ENCODE assay signal across 14 cellular contexts in genomic region chr17:77885678-77886386, GRCh38.
A peak's percentile ranks its signal among the peaks of the same experiment; 100 is the strongest.
DNase-seq lines count a peak whose midpoint lies in the region; ATAC-seq, FAIRE-seq and TF ChIP-seq lines count a peak whose summit lies in the region.
"Had no signal": no experiment of that assay in that cellular context is flagged by ENCODE, and none has a peak within 500 bp of the region (broad histone marks: within the 10 kb centered on the region; RNA-seq: fewer than 3 reads in every experiment).

No MANE protein-coding gene starts in this region.

- intact Hi-C loops in left ventricle myocardium inferior (cut with micrococcal nuclease) (no loop called here), heart right ventricle (cut with DNase I) (loop anchor here in 7 of 10 donors (5.0 to 10.0 kb wide), 7 partner anchors 51 to 344 kb away; partner anchors contain the start of gene TNRC6C (in 2 of the 7)), OCI-LY7 (cut with micrococcal nuclease; ENCODE audit: unreplicated experiment) (no loop called here)

- H3K4me2 ChIP-seq in OCI-LY7 (ENCODE audit: low read length): peak overlapping the region; percentile 9; the same call in 1 of the 2 replicates

- no peak for TF ChIP-seq POLR2A in H54 (IDR thresholded peaks at IDR 0.05; ENCODE audit: low read depth, low read length)
- TF ChIP-seq POLR2A in tibial nerve (IDR thresholded peaks at IDR 0.05): no peak

- DNase-seq in left ventricle myocardium inferior (no peak), heart right ventricle (no peak), OCI-LY7 (ENCODE audit: low spot score) (no peak), superior temporal gyrus (ENCODE audit: extremely low spot score) (peak; percentile 34), H54 (ENCODE audit: insufficient read length, low spot score) (no peak), tibial nerve (ENCODE audit: low spot score in 2 of 2) (no peak)
- no peak for DNase-seq in effector memory CD4-positive, alpha-beta T cell
- DNase-seq: activated CD4-positive, alpha-beta T cell treated with anti-CD3 and anti-CD28 coated beads, Interleukin-2, amount 50 U/mL, for 4 hours; activated naive CD8-positive, alpha-beta T cell treated with anti-CD3 and anti-CD28 coated beads, Interleukin-2, amount 10 ng/mL, durations not matched to agents 7 days and 5 days; activated T-cell treated with anti-CD3 and anti-CD28 coated beads for 4 hours; pancreas; sigmoid colon had no signal

- H3K9me3 ChIP-seq in left ventricle myocardium inferior (replicated peaks): no peaks in the 10 kb centered on the region
- H3K9me3 ChIP-seq in heart right ventricle: no peaks in the 10 kb centered on the region
- no peaks in the 10 kb centered on the region for H3K9me3 ChIP-seq in OCI-LY7 (ENCODE audit: low read length)
- H3K9me3 ChIP-seq in effector memory CD4-positive, alpha-beta T cell (ENCODE audit: control insufficient read depth, low read length): no peaks in the 10 kb centered on the region
- no peaks in the 10 kb centered on the region for H3K9me3 ChIP-seq in tibial nerve
- H3K9me3 ChIP-seq: pancreas, sigmoid colon had no signal

- TF ChIP-seq CTCF in left ventricle myocardium inferior (IDR thresholded peaks at IDR 0.05; ENCODE audit: borderline replicate concordance) (no peak), heart right ventricle (IDR thresholded peaks at IDR 0.05) (no peak), OCI-LY7 (conservative IDR thresholded peaks at IDR 0.05; ENCODE audit: low read length) (no peak), tibial nerve (IDR thresholded peaks at IDR 0.05) (no peak)

- H3K4me1 ChIP-seq in left ventricle myocardium inferior (peaks cover 49% of the 10 kb centered on the region), heart right ventricle (peaks cover 20 to 60% (median 32%) of the 10 kb centered on the region in 9 donors), OCI-LY7 (ENCODE audit: insufficient read depth, low read length, poor library complexity, severe bottlenecking) (peaks cover 66% of the 10 kb centered on the region), tibial nerve (peaks cover 0 to 51% (median 32%) of the 10 kb centered on the region in 4 donors)
- peaks cover 41% of the 10 kb centered on the region for H3K4me1 ChIP-seq in effector memory CD4-positive, alpha-beta T cell (ENCODE audit: control insufficient read depth, insufficient read depth, low read length, poor library complexity, severe bottlenecking)

- H3K27me3 ChIP-seq in left ventricle myocardium inferior (ENCODE audit: low read depth): no peaks in the 10 kb centered on the region
- H3K27me3 ChIP-seq in heart right ventricle: peaks cover 0 to 11% (median 0%) of the 10 kb centered on the region in 7 donors
- H3K27me3 ChIP-seq in effector memory CD4-positive, alpha-beta T cell (replicated peaks; ENCODE audit: control insufficient read depth, insufficient read depth, low read length, poor library complexity, severe bottlenecking): no peaks in the 10 kb centered on the region
- no peaks in the 10 kb centered on the region for H3K27me3 ChIP-seq in tibial nerve
- H3K27me3 ChIP-seq: sigmoid colon had no signal

- POLR2A ChIA-PET in OCI-LY7 (lab: Charles Lee): interaction anchor here (0.5 to 2.3 kb wide), 4 partner anchors 9 to 123 kb away, joined by 3 to 12 read pairs (median 6); partner anchors contain the start of gene TNRC6C

- ATAC-seq in heart right ventricle: no peak
- no peak for ATAC-seq in HG02623 (IDR thresholded peaks at IDR 0.05; ENCODE audit: unreplicated experiment)
- ATAC-seq: pancreas had no signal

- no peaks in the 10 kb centered on the region for H3K79me2 ChIP-seq in OCI-LY7 (ENCODE audit: insufficient read depth, low read depth, low read length)

- no peak for FAIRE-seq in H54 (lab: Jason Lieb, UNC)
- FAIRE-seq: pancreas, TTC549 had no signal

- BruUV-seq in OCI-LY7 (replicated peaks; lab: Mats Ljungman, UMichigan): no TSS peak

- 76 to 81% methylated on average over 8 of the region's 8 CpGs for whole genome bisulfite sequencing in heart right ventricle, 2 donors
- 66 to 71% methylated on average over 8 of the region's 8 CpGs for WGBS in tibial nerve, 2 donors

- H3K4me3 ChIP-seq in left ventricle myocardium inferior: no peak overlapping the region
- no peak overlapping the region for H3K4me3 ChIP-seq in heart right ventricle
- no peak overlapping the region for H3K4me3 ChIP-seq in OCI-LY7 (ENCODE audit: low read depth, low read length, poor library complexity, severe bottlenecking)
- H3K4me3 ChIP-seq in effector memory CD4-positive, alpha-beta T cell (ENCODE audit: insufficient read depth, low read depth, low read length, poor library complexity, severe bottlenecking): no peak overlapping the region
- no peak overlapping the region for H3K4me3 ChIP-seq in tibial nerve
- H3K4me3 ChIP-seq: pancreas, sigmoid colon had no signal

- no peaks in the 10 kb centered on the region for H3K36me3 ChIP-seq in left ventricle myocardium inferior
- H3K36me3 ChIP-seq in heart right ventricle: no peaks in the 10 kb centered on the region
- no peaks in the 10 kb centered on the region for H3K36me3 ChIP-seq in OCI-LY7 (ENCODE audit: insufficient read depth, low read length)
- H3K36me3 ChIP-seq in effector memory CD4-positive, alpha-beta T cell (ENCODE audit: control insufficient read depth, insufficient read depth, low read length): no peaks in the 10 kb centered on the region
- H3K36me3 ChIP-seq in tibial nerve: no peaks in the 10 kb centered on the region
- H3K36me3 ChIP-seq: pancreas, sigmoid colon had no signal

- no peak for TF ChIP-seq EP300 in tibial nerve (IDR thresholded peaks at IDR 0.05)

- H3K9me2 ChIP-seq in OCI-LY7 (ENCODE audit: insufficient read depth, low read length): no peaks in the 10 kb centered on the region

- H3K27ac ChIP-seq in left ventricle myocardium inferior (replicated peaks): peak overlapping the region; percentile 82
- peak overlapping the region in 5 of 10 donors; percentile 6 to 90 (median 77) for H3K27ac ChIP-seq in heart right ventricle
- H3K27ac ChIP-seq in OCI-LY7 (ENCODE audit: low read depth, low read length, poor library complexity, severe bottlenecking): no peak overlapping the region
- peak overlapping the region; percentile 21 for H3K27ac ChIP-seq in effector memory CD4-positive, alpha-beta T cell (ENCODE audit: insufficient read depth, low read length, poor library complexity, severe bottlenecking)
- H3K27ac ChIP-seq in tibial nerve: peak overlapping the region in 2 of 4 donors; percentile 81 to 92
- H3K27ac ChIP-seq: pancreas, sigmoid colon had no signal

- no peaks in the 10 kb centered on the region for H4K20me1 ChIP-seq in OCI-LY7 (ENCODE audit: insufficient read depth, low read length)

- CTCF ChIA-PET in OCI-LY7 (lab: Charles Lee; ENCODE audit: unreplicated experiment): no interaction called here

- H2AFZ ChIP-seq in OCI-LY7 (ENCODE audit: low read length): no peak overlapping the region

Comparison
In these comparisons a context has a peak if more than half of its experiments do, and no peak if none do; other contexts are left out.
1. intact Hi-C loops: an anchor here in heart right ventricle (5.0 to 10.0 kb wide); none called in left ventricle myocardium inferior and OCI-LY7.